ENCODE assay signal across 16 cellular contexts in genomic region chr13:97200081-97200942, GRCh38. TPM values are rescaled to one million over a fixed set of nuclear protein-coding genes. Genes with fewer than 3 reads are reported as not detected.
DNase-seq lines count a peak whose midpoint lies in the region; ATAC-seq and TF ChIP-seq lines count a peak whose summit lies in the region.
"Had no signal": no experiment of that assay in that cellular context is flagged by ENCODE, and none has a peak within 500 bp of the region (broad histone marks: within the 10 kb centered on the region; RNA-seq: fewer than 3 reads in every experiment).

No MANE protein-coding gene starts in this region.

- peak overlapping the region; percentile 87 for H3K14ac ChIP-seq in IMR-90 (replicated peaks; ENCODE audit: low read depth, low read length)
- no peak overlapping the region for H3K14ac ChIP-seq in mesenchymal stem cell (ENCODE audit: low read length in 2 of 2)

- H2BK12ac ChIP-seq in mesenchymal stem cell (ENCODE audit: low read length in 2 of 2): no peak overlapping the region

- H3K27me3 ChIP-seq in IMR-90 (ENCODE audit: control insufficient read depth, insufficient read depth, low read length) (no peaks in the 10 kb centered on the region), mesenchymal stem cell (ENCODE audit: control insufficient read depth in 1 of 2, insufficient read depth in 1 of 2, low read length in 2 of 2) (no peaks in the 10 kb centered on the region)
- H3K27me3 ChIP-seq: BLaER1 treated with 17β-estradiol and CSF1 and Interleukin-3, amounts not matched to agents 10 nM and 100 nM had no signal

- peaks cover 7% of the 10 kb centered on the region for H3K9me1 ChIP-seq in IMR-90 (ENCODE audit: insufficient read depth, low read length)

- dilution Hi-C loops in IMR-90 (cut with HindIII; ENCODE audit: low sequenced_read_pairs, unreplicated experiment): no loop called here

- peaks cover 5% of the 10 kb centered on the region for H3K4me1 ChIP-seq in IMR-90 (ENCODE audit: control insufficient read depth, insufficient read depth, low read length)
- no peaks in the 10 kb centered on the region for H3K4me1 ChIP-seq in mesenchymal stem cell (ENCODE audit: control insufficient read depth, insufficient read depth, low read depth, low read length)

- TF ChIP-seq CTCF in IMR-90 (conservative IDR thresholded peaks at IDR 0.05; ENCODE audit: low read depth, low read length): no peak

- H2AFZ ChIP-seq in IMR-90 (replicated peaks; ENCODE audit: low read length, poor library complexity): peak overlapping the region; percentile 64
- H2AFZ ChIP-seq in mesenchymal stem cell (ENCODE audit: low read depth, low read length): no peak overlapping the region

- no peak for TF ChIP-seq POLR2A in IMR-90 (IDR thresholded peaks at IDR 0.05; ENCODE audit: low read depth, low read length)

- in situ Hi-C loops in IMR-90 (cut with MboI; ENCODE audit: low sequenced_read_pairs): no loop called here

- peak overlapping the region; percentile 5 for H2AK9ac ChIP-seq in IMR-90 (replicated peaks; ENCODE audit: low read depth, low read length, poor library complexity)

- peak overlapping the region; percentile 89 for H2AK5ac ChIP-seq in IMR-90 (ENCODE audit: low read depth, low read length)
- no peak overlapping the region for H2AK5ac ChIP-seq in mesenchymal stem cell (ENCODE audit: low read length, severe bottlenecking)

- H4K5ac ChIP-seq in IMR-90 (ENCODE audit: low read depth, low read length): peak overlapping the region; percentile 93

- peak overlapping the region; percentile 99 for H2BK20ac ChIP-seq in IMR-90 (ENCODE audit: low read depth, low read length)

- peak overlapping the region; percentile 91; the same call in 1 of the 2 replicates for H3K56ac ChIP-seq in IMR-90 (ENCODE audit: extremely low read depth, insufficient read depth, low read length)

- no peak overlapping the region; the same call in 1 of the 2 replicates for H3K9ac ChIP-seq in IMR-90 (ENCODE audit: low read depth, low read length)
- H3K9ac ChIP-seq in mesenchymal stem cell (ENCODE audit: low read length): no peak overlapping the region
- H3K9ac ChIP-seq: BLaER1 treated with 17β-estradiol and CSF1 and Interleukin-3, amounts not matched to agents 10 nM and 100 nM had no signal

- H3K79me1 ChIP-seq in IMR-90 (ENCODE audit: low read depth in 1 of 2, low read length in 2 of 2) (no peaks in the 10 kb centered on the region), mesenchymal stem cell (replicated peaks; ENCODE audit: low read length, poor library complexity, severe bottlenecking) (no peaks in the 10 kb centered on the region)

- intact Hi-C loops in IMR-90 (cut with micrococcal nuclease): no loop called here

- H2BK5ac ChIP-seq in IMR-90 (ENCODE audit: low read depth, low read length, poor library complexity, severe bottlenecking) (peak overlapping the region; percentile 83), mesenchymal stem cell (ENCODE audit: low read depth, low read length, poor library complexity, severe bottlenecking) (no peak overlapping the region)

- no TSS peak for BruUV-seq in IMR-90 (replicated peaks; lab: Mats Ljungman, UMichigan)

- H3K4me2 ChIP-seq in IMR-90 (ENCODE audit: low read depth, low read length) (peak overlapping the region; percentile 33; the same call in 1 of the 2 replicates), mesenchymal stem cell (ENCODE audit: low read length, poor library complexity, severe bottlenecking) (no peak overlapping the region)

- H2BK15ac ChIP-seq in IMR-90 (ENCODE audit: low read depth, low read length) (peak overlapping the region; percentile 46; the same call in 2 of the 3 replicates), mesenchymal stem cell (ENCODE audit: low read depth, poor library complexity, severe bottlenecking) (no peak overlapping the region)

- peak; percentile 56 for DNase-seq in IMR-90
- peak; percentile 13 for DNase-seq in mesenchymal stem cell
- no peak for DNase-seq in NK-92 treated with Interleukin-12 subunit alpha and Interleukin-12 subunit beta, amount 100 ng/mL, for 24 hours (lab: John Stamatoyannopoulos, UW)
- no peak for DNase-seq in nucleus accumbens (lab: John Stamatoyannopoulos, UW)
- DNase-seq: 8988T; ACHN; AML-193; Caco-2; Calu3; CD4-positive, alpha-beta T cell; CD8-positive, alpha-beta T cell; DMS79 treated with DMSO at 0.1 percent for 48 hours; GF-D8 had no signal

- no peak for TF ChIP-seq RAD21 in IMR-90 (IDR thresholded peaks at IDR 0.05; ENCODE audit: low read length)

- H4K8ac ChIP-seq in IMR-90 (ENCODE audit: low read depth in 2 of 2, low read length in 2 of 2): peak overlapping the region; percentile 88 to 95
- no peak overlapping the region for H4K8ac ChIP-seq in mesenchymal stem cell (ENCODE audit: low read length)

- H3K27ac ChIP-seq in IMR-90 (ENCODE audit: insufficient read depth, low read length): peak overlapping the region; percentile 81
- H3K27ac ChIP-seq in mesenchymal stem cell (ENCODE audit: low read length, poor library complexity, severe bottlenecking): no peak overlapping the region
- H3K27ac ChIP-seq: BLaER1 treated with 17β-estradiol and CSF1 and Interleukin-3, amounts not matched to agents 10 nM and 100 nM; C4-2B had no signal

- 90% methylated on average over 2 of the region's 6 CpGs; no CpG with 5 or more reads in 1 of the 2 experiments for WGBS in IMR-90 (ENCODE audit: extremely low coverage in 2 of 2, insufficient read length in 1 of 2), 2 experiments
- 86% methylated on average over 4 of the region's 6 CpGs for WGBS in mesenchymal stem cell

- H3K36me3 ChIP-seq in IMR-90 (ENCODE audit: control insufficient read depth, insufficient read depth, low read length) (no peaks in the 10 kb centered on the region), mesenchymal stem cell (ENCODE audit: control insufficient read depth in 1 of 2, insufficient read depth in 2 of 2, low read depth in 1 of 2, low read length in 2 of 2) (no peaks in the 10 kb centered on the region)
- H3K36me3 ChIP-seq: BLaER1 treated with 17β-estradiol and CSF1 and Interleukin-3, amounts not matched to agents 10 nM and 100 nM had no signal

- H3K23ac ChIP-seq in IMR-90 (ENCODE audit: low read depth, low read length) (peak overlapping the region; percentile 58), mesenchymal stem cell (ENCODE audit: low read length in 2 of 2) (no peak overlapping the region)

- ATAC-seq in IMR-90 (ENCODE audit: low read depth): peak; percentile 91
- ATAC-seq in activated CD4-positive, CD25-positive, alpha-beta regulatory T cell treated with anti-CD3 and anti-CD28 coated beads, Interleukin-2, amount 50 U/mL, for 24 hours: no peak
- ATAC-seq: CD8-positive, alpha-beta T cell had no signal

- H4K20me1 ChIP-seq in IMR-90 (ENCODE audit: insufficient read depth, low read length): no peaks in the 10 kb centered on the region
- H4K20me1 ChIP-seq: BLaER1 treated with 17β-estradiol and CSF1 and Interleukin-3, amounts not matched to agents 10 nM and 100 nM had no signal

- POLR2A ChIA-PET in IMR-90 (lab: Charles Lee; ENCODE audit: unreplicated experiment): no interaction called here

- H3K18ac ChIP-seq in IMR-90 (ENCODE audit: low read depth, low read length): peak overlapping the region; percentile 65
- H3K18ac ChIP-seq in mesenchymal stem cell (ENCODE audit: low read depth in 1 of 2, low read length in 2 of 2): no peak overlapping the region

- H3K4me3 ChIP-seq in IMR-90 (ENCODE audit: insufficient read depth, low read depth, low read length) (no peak overlapping the region), mesenchymal stem cell (ENCODE audit: insufficient read depth in 1 of 2, low read depth in 1 of 2, low read length in 2 of 2) (no peak overlapping the region)
- H3K4me3 ChIP-seq: BLaER1 treated with 17β-estradiol and CSF1 and Interleukin-3, amounts not matched to agents 10 nM and 100 nM had no signal

- H3K9me3 ChIP-seq in IMR-90 (ENCODE audit: control insufficient read depth, insufficient read depth, low read length) (no peaks in the 10 kb centered on the region), mesenchymal stem cell (ENCODE audit: control insufficient read depth, low read length) (no peaks in the 10 kb centered on the region)
- H3K9me3 ChIP-seq: Caco-2 had no signal

- H4K91ac ChIP-seq in IMR-90 (ENCODE audit: insufficient read depth, low read depth, low read length) (peak overlapping the region; percentile 94), mesenchymal stem cell (ENCODE audit: low read length) (no peak overlapping the region)

- CTCF ChIA-PET in IMR-90 (lab: Yijun Ruan, JAX): no interaction called here

- H2BK120ac ChIP-seq in IMR-90 (ENCODE audit: low read depth, low read length) (peak overlapping the region; percentile 98), mesenchymal stem cell (ENCODE audit: low read depth, low read length) (no peak overlapping the region)

- peak overlapping the region; percentile 97 for H3K4ac ChIP-seq in IMR-90 (ENCODE audit: low read depth, low read length)
- peak overlapping the region in 1 of 2 experiments; percentile 35 for H3K4ac ChIP-seq in mesenchymal stem cell (ENCODE audit: low read depth in 1 of 2, low read length in 2 of 2)

TF ChIP-seq in IMR-90, 13 proteins besides CTCF, POLR2A, EP300 and RAD21:
- peak; percentile 52 for TF ChIP-seq CEBPB (IDR thresholded peaks at IDR 0.05; ENCODE audit: low read depth, low read length)
- no peak for TF ChIP-seq RCOR1 (IDR thresholded peaks at IDR 0.05; ENCODE audit: insufficient replicate concordance, low read length)
- no peak for TF ChIP-seq MAFK (IDR thresholded peaks at IDR 0.05; ENCODE audit: low read depth, low read length)
- no peak for TF ChIP-seq MAZ (IDR thresholded peaks at IDR 0.05; ENCODE audit: borderline replicate concordance, low read depth, low read length)
- TF ChIP-seq CHD1 (IDR thresholded peaks at IDR 0.05; ENCODE audit: low read depth, low read length): no peak
- TF ChIP-seq BHLHE40 (IDR thresholded peaks at IDR 0.05; ENCODE audit: low read depth, low read length): no peak
- TF ChIP-seq SMC3 (IDR thresholded peaks at IDR 0.05; ENCODE audit: low read depth, low read length): no peak
TF ChIP-seq in IMR-90: peak in this region for 1.

RNA-seq across cellular contexts. Expression of gene MBNL2, which starts 21.8 kb away (rescaled TPM):
- total RNA-seq in IMR-90 (2012; rRNA removed): 103 and 126 TPM in 2 replicates
- 24.8 and 26.9 TPM in 2 replicates for polyA plus RNA-seq in IMR-90 (2012; rRNA removed)
- polyA plus RNA-seq in IMR-90 (2012; cell fraction: cytosol; rRNA removed): 8.1 and 11.6 TPM in 2 replicates
- 9.4 and 35.9 TPM in 2 replicates for polyA plus RNA-seq in IMR-90 (2012; cell fraction: nucleus; rRNA removed; ENCODE audit: low replicate concordance)
- polyA plus RNA-seq in mesenchymal stem cell (2013, experiment 1 of 2): 41.7 TPM
- polyA plus RNA-seq in mesenchymal stem cell (2013, experiment 2 of 2): 43.8 TPM

Comparison
In these comparisons a context has a peak if more than half of its experiments do, and no peak if none do; other contexts are left out.
1. DNase-seq: peak in IMR-90 (single experiment) and mesenchymal stem cell (single experiment); none in NK-92 treated with Interleukin-12 subunit alpha and Interleukin-12 subunit beta, amount 100 ng/mL, for 24 hours (single experiment) and nucleus accumbens (0 of 56).